Comparison of ENCODE assay signal across 28 cellular contexts in the genomic region with DNA sequence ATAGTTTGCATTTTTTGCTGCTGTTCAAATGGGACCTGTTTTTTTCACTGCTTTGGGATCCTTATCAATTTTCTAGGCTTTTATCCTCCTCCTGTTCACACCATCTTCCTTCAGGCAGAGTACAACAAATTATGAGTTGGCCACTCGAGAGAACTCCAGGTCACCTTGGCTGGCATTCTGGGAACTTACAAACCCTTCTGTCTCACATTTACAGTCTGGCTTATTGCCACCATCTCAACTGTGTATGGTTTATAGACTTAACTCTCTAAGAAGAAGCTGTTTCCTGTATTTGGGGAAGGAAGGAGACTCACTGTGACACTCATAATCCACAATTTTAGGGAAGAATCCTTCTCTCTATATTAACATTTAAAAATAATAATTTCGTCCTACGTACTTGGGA. TPM values are rescaled to one million over a fixed set of nuclear protein-coding genes. Genes with fewer than 3 reads are reported as not detected.
"Had no signal": no experiment of that assay in that cellular context is flagged by ENCODE, and none has a peak within 500 bp of the region (broad histone marks: within the 10 kb centered on the region; RNA-seq: fewer than 3 reads in every experiment).

No MANE protein-coding gene starts in this region.

- H3K27ac ChIP-seq: ascending aorta, PC-9, RWPE1 had no signal

- H3K9me3 ChIP-seq: ascending aorta had no signal

- H3K4me3 ChIP-seq: ascending aorta, PC-9 had no signal

- DNase-seq: activated CD4-positive, alpha-beta T cell treated with anti-CD3 and anti-CD28 coated beads for 36 hours; activated CD4-positive, alpha-beta T cell treated with anti-CD3 and anti-CD28 coated beads, Interleukin-2, amount 10 ng/mL, durations not matched to agents 7 days and 5 days; activated CD4-positive, alpha-beta T cell treated with anti-CD3 and anti-CD28 coated beads, Interleukin-2, amount 50 U/mL, for 48 hours; activated CD8-positive, alpha-beta T cell treated with anti-CD3 and anti-CD28 coated beads, Interleukin-2, amount 10 ng/mL, durations not matched to agents 7 days and 5 days; activated gamma-delta T cell; activated naive CD4-positive, alpha-beta T cell treated with Interleukin-2 at 50 U/mL for 16 hours; activated naive CD8-positive, alpha-beta T cell treated with anti-CD3 and anti-CD28 coated beads, Interleukin-2, amount 10 ng/mL, durations not matched to agents 7 days and 5 days; activated T-cell treated with anti-CD3 and anti-CD28 coated beads, Interleukin-2, amount 50 U/mL, for 24 hours; amygdala; NCI-H1092 treated with DMSO at 0.1 percent for 48 hours; NCI-H1417; NCI-H146; NCI-H187; NCI-H2029 treated with DMSO at 0.1 percent for 48 hours; NCI-H2107; NCI-H2171; NCI-H510A; NCI-H526; NCI-H748 treated with DMSO at 0.1 percent for 48 hours; NK-92 treated with Interleukin-12 subunit alpha and Interleukin-12 subunit beta, amount 100 ng/mL, for 24 hours; PC-9; SIG-M5; T1000 had no signal

- H3K27me3 ChIP-seq: ascending aorta had no signal

RNA-seq across cellular contexts. Expression of a gene that starts 56.2 kb away (rescaled TPM):
- total RNA-seq: ascending aorta, cardiac septum, Right ventricle myocardium inferior, SK-MEL-5 had no signal
